Comparison of ENCODE assay signal across 8 cellular contexts in the genomic region with DNA sequence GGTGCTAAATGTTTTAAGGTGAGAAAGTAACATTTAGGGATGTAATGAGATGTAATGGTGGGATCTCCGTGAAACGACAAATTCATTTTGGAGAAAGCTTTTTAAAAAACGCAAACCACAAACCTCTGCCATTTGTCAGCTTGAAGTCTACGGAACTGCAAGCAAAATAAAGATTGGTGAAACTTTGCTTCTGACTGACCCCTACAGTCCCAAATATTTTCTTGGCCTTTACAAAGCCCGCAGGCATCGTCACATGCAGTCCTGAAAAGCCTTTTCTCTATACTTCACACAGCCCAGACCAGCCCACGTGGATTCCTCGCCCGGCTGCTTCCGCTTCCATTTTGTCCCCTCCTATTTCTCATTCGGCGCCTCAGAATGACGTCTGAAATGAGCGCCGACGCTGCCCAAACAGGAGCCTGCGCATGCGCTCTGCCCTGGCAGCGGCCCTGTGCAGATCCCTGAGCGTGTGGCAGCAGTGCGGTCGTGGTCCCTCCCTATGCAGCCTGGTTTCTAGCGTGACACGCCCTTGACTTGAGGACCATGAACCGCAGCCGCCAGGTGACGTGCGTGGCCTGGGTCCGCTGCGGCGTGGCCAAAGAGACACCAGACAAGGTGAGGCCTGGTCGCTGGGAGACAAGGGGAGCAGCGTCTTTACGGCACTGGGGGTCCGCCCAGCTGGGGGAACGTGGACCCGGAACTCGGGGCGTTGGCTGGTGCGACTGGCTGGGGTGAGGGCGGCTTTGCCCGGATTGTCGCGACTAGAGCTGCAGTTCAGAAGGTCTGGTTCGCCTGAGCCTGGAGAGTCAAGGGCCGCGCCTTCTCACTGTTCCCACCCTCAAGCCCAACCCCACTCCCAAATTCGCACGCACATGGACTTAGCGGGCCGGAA.
DNase-seq lines count a peak whose midpoint lies in the region; ATAC-seq lines count a peak whose summit lies in the region.

A gene (plus strand): TSS at position 440 of the 889 bp plus-strand sequence. CDS start 101 bp downstream, at position 541.

- H3K27ac Mint-ChIP-seq in central memory CD8-positive, alpha-beta T cell (ENCODE audit: low read depth): peak within 1 kb of the TSS; percentile 96

- H3K9me3 Mint-ChIP-seq in central memory CD8-positive, alpha-beta T cell: no peaks in the 10 kb centered on the region

- peaks cover 33% of the 10 kb centered on the region for H3K4me1 Mint-ChIP-seq in central memory CD8-positive, alpha-beta T cell

- H3K4me3 Mint-ChIP-seq in central memory CD8-positive, alpha-beta T cell: peak within 1 kb of the TSS; percentile 98

- DNase-seq in AG20443 (ENCODE audit: low spot score) (peak; percentile 99), NCI-H446 treated with DMSO at 0.1 percent for 48 hours (lab: John Stamatoyannopoulos, UW) (peak; percentile 81), islet precursor cell (peak; percentile 99)
- DNase-seq in central memory CD8-positive, alpha-beta T cell (ENCODE audit: low spot score in 2 of 2): peak; percentile 92 to 93
- peak; percentile 97 for DNase-seq in stimulated activated CD4-positive, alpha-beta T cell treated with anti-CD3 and anti-CD28 coated beads, Interleukin-12 subunit alpha, Interleukin-12 subunit beta, amount 100 ng/mL, for 4 hours

- peak; percentile 89 for ATAC-seq in GM19043 (IDR thresholded peaks at IDR 0.05; ENCODE audit: low read depth, unreplicated experiment)
- peak; percentile 90 for ATAC-seq in HG03354 (IDR thresholded peaks at IDR 0.05; ENCODE audit: poor library complexity, severe bottlenecking, unreplicated experiment)
- ATAC-seq in activated CD4-positive, CD25-positive, alpha-beta regulatory T cell treated with anti-CD3 and anti-CD28 coated beads, Interleukin-2, amount 50 U/mL, for 24 hours: peak; percentile 93 to 95
- peak; percentile 87 for ATAC-seq in central memory CD8-positive, alpha-beta T cell (replicated peaks; ENCODE audit: extremely low read depth, poor library complexity, severe bottlenecking)

- H3K27me3 Mint-ChIP-seq in central memory CD8-positive, alpha-beta T cell: no peaks in the 10 kb centered on the region

- H3K36me3 Mint-ChIP-seq in central memory CD8-positive, alpha-beta T cell (ENCODE audit: insufficient read depth): peaks cover 27% of the 10 kb centered on the region

Comparison
In these comparisons a context has a peak if more than half of its experiments do, and no peak if none do; other contexts are left out.
1. Peak in every context shown above with its lines: DNase-seq and ATAC-seq.